ENCODE assay signal across 8 cellular contexts in genomic region chr1:53327183-53327941, GRCh38. TPM values are rescaled to one million over a fixed set of nuclear protein-coding genes. Genes with fewer than 3 reads are reported as not detected.
DNase-seq lines count a peak whose midpoint lies in the region; ATAC-seq and TF ChIP-seq lines count a peak whose summit lies in the region.

No MANE protein-coding gene starts in this region.

- ATAC-seq in HG03095 (IDR thresholded peaks at IDR 0.05; ENCODE audit: unreplicated experiment): peak; percentile 6
- ATAC-seq in activated T-helper 17 cell treated with anti-CD3 and anti-CD28 coated beads, Interleukin-2, amount 50 U/mL, for 72 hours (replicated peaks): peak; percentile 0

- H3K27me3 Mint-ChIP-seq in activated T-helper 17 cell treated with anti-CD3 and anti-CD28 coated beads, Interleukin-2, amount 50 U/mL, for 72 hours: no peaks in the 10 kb centered on the region

- peaks cover 40% of the 10 kb centered on the region for H3K79me2 ChIP-seq in PC-9 (ENCODE audit: low read depth)

- WGBS in prostate gland: under 1% methylated on average over 41 of the region's 73 CpGs

- no peaks in the 10 kb centered on the region for H4K20me1 ChIP-seq in PC-9 (ENCODE audit: insufficient read depth)

- DNase-seq in NCI-H1694 treated with DMSO at 0.1 percent for 48 hours (lab: John Stamatoyannopoulos, UW) (peak; percentile 31), NCI-H1694 (lab: John Stamatoyannopoulos, UW) (no peak), PC-9 (peak in 1 of 2 experiments; percentile 37), germinal center (ENCODE audit: low spot score) (peak; percentile 54), prostate gland (ENCODE audit: low spot score) (no peak), inferior parietal cortex (ENCODE audit: extremely low spot score) (no peak)

- POLR2A ChIA-PET in PC-9 (lab: Charles Lee; ENCODE audit: unreplicated experiment): interaction anchor here (0.7 kb wide), 1 partner anchor 71 kb away, joined by 4 read pairs; no protein-coding TSS in a partner anchor

- intact Hi-C loops in PC-9 (cut with micrococcal nuclease; ENCODE audit: unreplicated experiment) (loop anchor here (2.0 to 5.0 kb wide), 2 partner anchors 65 to 725 kb away; partner anchors contain the start of genes TCEANC2 and TMEM59), prostate gland (cut with DNase I) (no loop called here)

- H3K27ac Mint-ChIP-seq in activated T-helper 17 cell treated with anti-CD3 and anti-CD28 coated beads, Interleukin-2, amount 50 U/mL, for 72 hours: peak overlapping the region; percentile 96

- no peaks in the 10 kb centered on the region for H3K9me3 Mint-ChIP-seq in activated T-helper 17 cell treated with anti-CD3 and anti-CD28 coated beads, Interleukin-2, amount 50 U/mL, for 72 hours

- peaks cover 18% of the 10 kb centered on the region for H3K4me1 Mint-ChIP-seq in activated T-helper 17 cell treated with anti-CD3 and anti-CD28 coated beads, Interleukin-2, amount 50 U/mL, for 72 hours

- CTCF ChIA-PET in PC-9 (lab: Charles Lee): no interaction called here

- H3K9me3 ChIP-seq in PC-9 (ENCODE audit: insufficient read depth, low read depth): no peaks in the 10 kb centered on the region
- no peaks in the 10 kb centered on the region for H3K9me3 ChIP-seq in prostate gland

- H3K4me2 ChIP-seq in PC-9: peak overlapping the region; percentile 87

- H3K4me1 ChIP-seq in PC-9 (replicated peaks; ENCODE audit: insufficient read depth) (peaks cover 34% of the 10 kb centered on the region), prostate gland (replicated peaks) (peaks cover 6% of the 10 kb centered on the region)

- H3K9me2 ChIP-seq in PC-9 (ENCODE audit: insufficient read depth): no peaks in the 10 kb centered on the region

- H3K27me3 ChIP-seq in PC-9 (ENCODE audit: insufficient read depth, low read depth) (no peaks in the 10 kb centered on the region), prostate gland (replicated peaks; ENCODE audit: insufficient read depth) (no peaks in the 10 kb centered on the region)

- peaks cover 38% of the 10 kb centered on the region for H3F3A ChIP-seq in PC-9 (ENCODE audit: insufficient read depth, low read depth)

- BruUV-seq in PC-9 (replicated peaks; lab: Mats Ljungman, UMichigan): no TSS peak

- TF ChIP-seq CTCF in PC-9 (conservative IDR thresholded peaks at IDR 0.05) (no peak), prostate gland (IDR thresholded peaks at IDR 0.05) (no peak)

- H3K4me3 ChIP-seq in PC-9: peak overlapping the region; percentile 75
- H3K4me3 ChIP-seq in prostate gland: peak overlapping the region; percentile 49 to 51

- H2AFZ ChIP-seq in PC-9: peak overlapping the region; percentile 78

- TF ChIP-seq POLR2A in prostate gland (IDR thresholded peaks at IDR 0.05): no peak

- peak overlapping the region; percentile 92 for H3K4me3 Mint-ChIP-seq in activated T-helper 17 cell treated with anti-CD3 and anti-CD28 coated beads, Interleukin-2, amount 50 U/mL, for 72 hours

- peaks cover 21% of the 10 kb centered on the region for H3K36me3 ChIP-seq in PC-9 (ENCODE audit: low read depth)
- no peaks in the 10 kb centered on the region for H3K36me3 ChIP-seq in prostate gland

- peaks cover 54% of the 10 kb centered on the region for H3K36me3 Mint-ChIP-seq in activated T-helper 17 cell treated with anti-CD3 and anti-CD28 coated beads, Interleukin-2, amount 50 U/mL, for 72 hours (ENCODE audit: low read depth)

- peak overlapping the region; percentile 94 for H3K27ac ChIP-seq in PC-9
- H3K27ac ChIP-seq in prostate gland: peak overlapping the region in 1 of 2 donors; percentile 30

RNA-seq across cellular contexts. Expression of gene LRP8, which starts 0.5 kb away (rescaled TPM):
- 62.1 and 85.3 TPM in 2 replicates for total RNA-seq in PC-9 (2021)
- 10 to 100 TPM; 36.0 to 68.1 TPM for total RNA-seq in activated T-helper 17 cell treated with anti-CD3 and anti-CD28 coated beads, Interleukin-2, amount 50 U/mL, for 72 hours
- total RNA-seq in prostate gland: 100 to 1,000 TPM in 1 of 2 donors, 1 to 10 TPM in 1; 6.7 to 130 TPM

Comparison
In these comparisons a context has a peak if more than half of its experiments do, and no peak if none do; other contexts are left out.
1. DNase-seq: peak in NCI-H1694 treated with DMSO at 0.1 percent for 48 hours (single experiment) and germinal center (single experiment); none in NCI-H1694 (single experiment), prostate gland (single experiment) and inferior parietal cortex (single experiment).